ENCODE assay signal across 1 cellular context in the genomic region with DNA sequence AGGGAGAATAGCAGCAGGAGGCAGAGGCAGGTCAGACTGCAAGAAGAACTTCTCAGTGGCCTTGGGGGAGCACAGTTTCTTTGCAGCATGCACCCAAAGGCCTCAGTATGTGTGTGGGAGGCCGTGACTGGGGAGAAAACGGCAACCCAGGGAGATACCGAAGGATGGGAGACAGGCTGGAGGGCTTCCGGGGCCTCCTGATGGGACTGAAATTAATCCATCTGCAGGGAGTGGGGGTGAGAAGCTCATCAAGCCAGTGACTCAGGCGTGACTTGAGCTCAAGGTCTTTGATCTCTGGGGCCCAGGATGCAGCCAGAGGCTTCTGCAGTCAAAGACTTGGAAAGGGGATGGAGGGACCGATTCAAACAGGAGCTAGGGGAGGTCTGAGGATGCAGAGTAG.
TF ChIP-seq lines count a peak whose summit lies in the region.

No MANE protein-coding gene starts in this region.

TF ChIP-seq in K562, 482 proteins besides CTCF, POLR2A, EP300 and RAD21:
- TF ChIP-seq ARID1B (IDR thresholded peaks at IDR 0.05) (no peak), ZNF354B (CRISPR knock-in tag; IDR thresholded peaks at IDR 0.05) (no peak)
